20 cellular contexts compared by ENCODE assay signal in genomic region chr2:240499309-240500301, GRCh38. TPM values are rescaled to one million over a fixed set of nuclear protein-coding genes. Genes with fewer than 3 reads are reported as not detected.
A peak's percentile ranks its signal among the peaks of the same experiment; 100 is the strongest.
DNase-seq lines count a peak whose midpoint lies in the region; ATAC-seq, FAIRE-seq and TF ChIP-seq lines count a peak whose summit lies in the region.
"Had no signal": no experiment of that assay in that cellular context is flagged by ENCODE, and none has a peak within 500 bp of the region (broad histone marks: within the 10 kb centered on the region; RNA-seq: fewer than 3 reads in every experiment).

No MANE protein-coding gene starts in this region.

- no peak for TF ChIP-seq POLR2A in esophagus muscularis mucosa (IDR thresholded peaks at IDR 0.05; ENCODE audit: low read depth)

- no peak overlapping the region for H3K27ac ChIP-seq in esophagus muscularis mucosa (replicated peaks in 1 of 4)
- H3K27ac ChIP-seq: body of pancreas, tibial artery had no signal

- peaks cover 0 to 28% (median 19%) of the 10 kb centered on the region in 4 donors for H3K36me3 ChIP-seq in esophagus muscularis mucosa
- H3K36me3 ChIP-seq: BE2C had no signal

- no peak for TF ChIP-seq EP300 in esophagus muscularis mucosa (IDR thresholded peaks at IDR 0.05)

- no peaks in the 10 kb centered on the region for H3K4me1 Mint-ChIP-seq in osteocyte (ENCODE audit: unreplicated experiment)
- H3K4me1 Mint-ChIP-seq: activated CD4-positive, alpha-beta T cell treated with anti-CD3 and anti-CD28 coated beads for 36 hours; nephron; stimulated activated effector memory CD8-positive, alpha-beta T cell treated with anti-CD3 and anti-CD28 coated beads, Interleukin-12 subunit alpha, Interleukin-12 subunit beta, amount 100 ng/mL, for 72 hours had no signal

- ATAC-seq in activated CD4-positive, CD25-positive, alpha-beta regulatory T cell treated with anti-CD3 and anti-CD28 coated beads, Interleukin-2, amount 50 U/mL, for 24 hours, result no peak
- no peak for ATAC-seq in HG02981 (IDR thresholded peaks at IDR 0.05; ENCODE audit: unreplicated experiment)
- ATAC-seq: activated CD4-positive, alpha-beta T cell treated with anti-CD3 and anti-CD28 coated beads for 36 hours; body of pancreas; K562; stimulated activated effector memory CD8-positive, alpha-beta T cell treated with anti-CD3 and anti-CD28 coated beads, Interleukin-12 subunit alpha, Interleukin-12 subunit beta, amount 100 ng/mL, for 72 hours had no signal

- H3K27me3 ChIP-seq in esophagus muscularis mucosa, result no peaks in the 10 kb centered on the region
- H3K27me3 ChIP-seq: BE2C, body of pancreas, tibial artery had no signal

- FAIRE-seq in urothelium cell line (lab: Jason Lieb, UNC), result no peak
- FAIRE-seq: K562 had no signal

- H3K27me3 Mint-ChIP-seq in osteocyte (ENCODE audit: unreplicated experiment), result no peaks in the 10 kb centered on the region
- H3K27me3 Mint-ChIP-seq: activated CD4-positive, alpha-beta T cell treated with anti-CD3 and anti-CD28 coated beads for 36 hours had no signal

- peak; percentile 20 for DNase-seq in activated CD4-positive, CD25-positive, alpha-beta regulatory T cell treated with anti-CD3 and anti-CD28 coated beads, Interleukin-2, amount 50 U/mL, for 72 hours
- DNase-seq in AG08396 (ENCODE audit: low spot score) (peak; percentile 3), esophagus muscularis mucosa (ENCODE audit: extremely low spot score) (peak; percentile 62), osteocyte (ENCODE audit: extremely low spot score, unreplicated experiment) (peak; percentile 80), NCI-H510A treated with DMSO at 0.1 percent for 48 hours (lab: John Stamatoyannopoulos, UW) (no peak), urothelium cell line (ENCODE audit: low spot score) (no peak)
- DNase-seq: 8988T; activated CD4-positive, alpha-beta T cell treated with anti-CD3 and anti-CD28 coated beads for 36 hours; BE2C; EL; MV-4-11; NCI-H187 treated with DMSO at 0.1 percent for 48 hours; NCI-H446; tibial artery had no signal

- TF ChIP-seq CTCF in esophagus muscularis mucosa (IDR thresholded peaks at IDR 0.05) (no peak), osteocyte (IDR thresholded peaks at IDR 0.05) (no peak)

- no peak overlapping the region for H3K4me3 Mint-ChIP-seq in osteocyte (ENCODE audit: unreplicated experiment)
- H3K4me3 Mint-ChIP-seq: activated CD4-positive, alpha-beta T cell treated with anti-CD3 and anti-CD28 coated beads for 36 hours; nephron; stimulated activated effector memory CD8-positive, alpha-beta T cell treated with anti-CD3 and anti-CD28 coated beads, Interleukin-12 subunit alpha, Interleukin-12 subunit beta, amount 100 ng/mL, for 72 hours had no signal

- H3K27ac Mint-ChIP-seq in osteocyte (ENCODE audit: unreplicated experiment), result no peak overlapping the region
- H3K27ac Mint-ChIP-seq: activated CD4-positive, alpha-beta T cell treated with anti-CD3 and anti-CD28 coated beads for 36 hours; nephron; stimulated activated effector memory CD8-positive, alpha-beta T cell treated with anti-CD3 and anti-CD28 coated beads, Interleukin-12 subunit alpha, Interleukin-12 subunit beta, amount 100 ng/mL, for 72 hours had no signal

- H3K9me3 ChIP-seq in esophagus muscularis mucosa, result no peaks in the 10 kb centered on the region
- H3K9me3 ChIP-seq: BE2C, body of pancreas, tibial artery had no signal

- H3K9me3 Mint-ChIP-seq in osteocyte (ENCODE audit: unreplicated experiment), result peaks cover 5% of the 10 kb centered on the region

- H3K4me1 ChIP-seq in esophagus muscularis mucosa, result no peaks in the 10 kb centered on the region
- H3K4me1 ChIP-seq: BE2C, body of pancreas, tibial artery had no signal

- intact Hi-C loops in esophagus muscularis mucosa (cut with DNase I), result no loop called here

- 97% methylated on average over 26 of the region's 32 CpGs for WGBS in esophagus muscularis mucosa

- no peak overlapping the region for H3K4me3 ChIP-seq in esophagus muscularis mucosa
- H3K4me3 ChIP-seq: body of pancreas, K562, tibial artery had no signal

- H3K36me3 Mint-ChIP-seq in osteocyte (ENCODE audit: unreplicated experiment), result peaks cover 22% of the 10 kb centered on the region

RNA-seq across cellular contexts. Expression of gene ANKMY1, which starts 58.2 kb away (rescaled TPM):
- total RNA-seq in esophagus muscularis mucosa (10 to 100 TPM in 2 of 4 donors, 1 to 10 TPM in 2; 9.1 to 10.9 (median 10.2) TPM), osteocyte (16.9 and 28.5 TPM in 2 replicates)

Comparison
In these comparisons a context has a peak if more than half of its experiments do, and no peak if none do; other contexts are left out.
1. DNase-seq: peak in activated CD4-positive, CD25-positive, alpha-beta regulatory T cell treated with anti-CD3 and anti-CD28 coated beads, Interleukin-2, amount 50 U/mL, for 72 hours (single experiment), AG08396 (single experiment), esophagus muscularis mucosa (single experiment) and osteocyte (single experiment); none in NCI-H510A treated with DMSO at 0.1 percent for 48 hours (single experiment) and urothelium cell line (single experiment).